Comparison of ENCODE assay signal across 27 cellular contexts in genomic region chr5:102018279-102018678, GRCh38.
"Had no signal": no experiment of that assay in that cellular context is flagged by ENCODE, and none has a peak within 500 bp of the region (broad histone marks: within the 10 kb centered on the region; RNA-seq: fewer than 3 reads in every experiment).

No MANE protein-coding gene starts in this region.

- H3K4me3 Mint-ChIP-seq: naive thymus-derived CD8-positive, alpha-beta T cell; nephron; neural crest cell; stimulated activated naive B cell treated with anti-CD40 and anti-IgM and Interleukin-4, amounts not matched to agents 10 μg/mL and 1 μg/mL and 100 μg/mL, for 72 hours had no signal

- H3K27ac Mint-ChIP-seq: naive thymus-derived CD8-positive, alpha-beta T cell; nephron; stimulated activated naive B cell treated with anti-CD40 and anti-IgM and Interleukin-4, amounts not matched to agents 10 μg/mL and 1 μg/mL and 100 μg/mL, for 72 hours had no signal

- H3K27me3 ChIP-seq: left lung, pancreas, suprapubic skin, tibial artery, uterus had no signal

- H3K36me3 Mint-ChIP-seq: naive thymus-derived CD8-positive, alpha-beta T cell; stimulated activated naive B cell treated with anti-CD40 and anti-IgM and Interleukin-4, amounts not matched to agents 10 μg/mL and 1 μg/mL and 100 μg/mL, for 72 hours had no signal

- ATAC-seq: left colon; left lung; lower lobe of right lung; naive thymus-derived CD8-positive, alpha-beta T cell; pancreas; right cardiac atrium; sciatic nerve; stimulated activated naive B cell treated with anti-CD40 and anti-IgM and Interleukin-4, amounts not matched to agents 10 μg/mL and 1 μg/mL and 100 μg/mL, for 72 hours; stimulated activated naive CD8-positive, alpha-beta T cell treated with anti-CD3 and anti-CD28 coated beads, Interleukin-15, Interleukin-2, amounts not matched to agents 100 U/mL and 50 U/mL, for 24 hours had no signal

- H3K27ac ChIP-seq: left lung, lower lobe of right lung, pancreas, prostate gland, skin epidermis, suprapubic skin, thoracic aorta, tibial artery, uterus had no signal

- H3K4me3 ChIP-seq: left lung, lower lobe of right lung, pancreas, prostate gland, skin epidermis, suprapubic skin, thoracic aorta, tibial artery, uterus had no signal

- H3K36me3 ChIP-seq: left lung, lower lobe of right lung, pancreas, prostate gland, suprapubic skin, thoracic aorta, tibial artery, uterus had no signal

- DNase-seq: hippocampal formation; mammary epithelial cell; mesenchymal stem cell; naive thymus-derived CD8-positive, alpha-beta T cell; nucleus accumbens; pancreas; retina; stimulated activated CD4-positive, alpha-beta T cell treated with anti-CD3 and anti-CD28 coated beads, Interleukin-12 subunit alpha, Interleukin-12 subunit beta, amount 100 ng/mL, for 4 hours; stimulated activated CD4-positive, alpha-beta T cell treated with anti-CD3 and anti-CD28 coated beads, Interleukin-15, amount 100 ng/mL, for 24 hours; stimulated activated CD4-positive, alpha-beta T cell treated with anti-CD3 and anti-CD28 coated beads, Interleukin-2, amount 100 ng/mL, for 24 hours; stimulated activated CD4-positive, alpha-beta T cell treated with anti-CD3 and anti-CD28 coated beads, Interleukin-4, amount 100 ng/mL, for 1 hour; stimulated activated naive B cell treated with anti-CD40 and anti-IgM and Interleukin-4, amounts not matched to agents 10 μg/mL and 1 μg/mL and 100 μg/mL, for 72 hours; stimulated activated naive CD8-positive, alpha-beta T cell treated with anti-CD3 and anti-CD28 coated beads, Interleukin-15, Interleukin-2, amounts not matched to agents 100 U/mL and 50 U/mL, for 24 hours; tibial artery; trophoblast cell had no signal

- H3K27me3 Mint-ChIP-seq: stimulated activated naive B cell treated with anti-CD40 and anti-IgM and Interleukin-4, amounts not matched to agents 10 μg/mL and 1 μg/mL and 100 μg/mL, for 72 hours had no signal

- H3K4me1 Mint-ChIP-seq: naive thymus-derived CD8-positive, alpha-beta T cell; nephron; neural crest cell; stimulated activated naive B cell treated with anti-CD40 and anti-IgM and Interleukin-4, amounts not matched to agents 10 μg/mL and 1 μg/mL and 100 μg/mL, for 72 hours had no signal

- H3K4me1 ChIP-seq: left lung, lower lobe of right lung, pancreas, prostate gland, suprapubic skin, tibial artery, uterus had no signal

- H3K9me3 ChIP-seq: left lung, lower lobe of right lung, pancreas, prostate gland, suprapubic skin, thoracic aorta, tibial artery, uterus had no signal

- H3K9me3 Mint-ChIP-seq: neural crest cell; stimulated activated naive B cell treated with anti-CD40 and anti-IgM and Interleukin-4, amounts not matched to agents 10 μg/mL and 1 μg/mL and 100 μg/mL, for 72 hours had no signal
